ENCODE assay signal across 23 cellular contexts in genomic region chr21:41443562-41443961, GRCh38.
"Had no signal": no experiment of that assay in that cellular context is flagged by ENCODE, and none has a peak within 500 bp of the region (broad histone marks: within the 10 kb centered on the region; RNA-seq: fewer than 3 reads in every experiment).

No MANE protein-coding gene starts in this region.

- H3K4me3 Mint-ChIP-seq: endodermal cell, immature natural killer cell, memory B cell, mesothelial cell of epicardium, nephron, type B pancreatic cell had no signal

- H3K27ac Mint-ChIP-seq: endodermal cell, memory B cell, mesothelial cell of epicardium, nephron, progenitor cell of endocrine pancreas, type B pancreatic cell had no signal

- H3K36me3 Mint-ChIP-seq: type B pancreatic cell had no signal

- H3K4me3 ChIP-seq: left ventricle myocardium inferior, lower lobe of right lung, pancreas, suprapubic skin, thyroid gland had no signal

- H3K4me1 Mint-ChIP-seq: endodermal cell, immature natural killer cell, memory B cell, mesothelial cell of epicardium, nephron had no signal

- H3K27me3 ChIP-seq: foreskin keratinocyte, pancreas, suprapubic skin, thyroid gland had no signal

- H3K9me3 Mint-ChIP-seq: endodermal cell, immature natural killer cell, memory B cell, mesothelial cell of epicardium, nephron, type B pancreatic cell had no signal

- ATAC-seq: foreskin keratinocyte, lower lobe of right lung, pancreas, right cardiac atrium had no signal

- H3K27ac ChIP-seq: foreskin keratinocyte, left ventricle myocardium inferior, lower lobe of right lung, pancreas, suprapubic skin, thyroid gland had no signal

- DNase-seq: effector CD4-positive, alpha-beta T cell; endodermal cell; erythroblast; foreskin keratinocyte; immature natural killer cell; left ventricle myocardium inferior; lower lobe of right lung; occipital lobe; pancreas; right cardiac atrium; small intestine; stimulated activated CD4-positive, alpha-beta T cell treated with anti-CD3 and anti-CD28 coated beads, Interleukin-2, amount 100 ng/mL, for 48 hours; stimulated activated naive CD4-positive, alpha-beta T cell treated with Interleukin-2 at 50 U/mL for 16 hours; thyroid gland had no signal

- FAIRE-seq: endothelial cell of umbilical vein, keratinocyte, pancreas, small intestine, urothelium cell line had no signal

- H3K4me1 ChIP-seq: foreskin keratinocyte, left ventricle myocardium inferior, lower lobe of right lung, pancreas, suprapubic skin, thyroid gland had no signal

- H3K27me3 Mint-ChIP-seq: memory B cell, type B pancreatic cell had no signal

- H3K9me3 ChIP-seq: left ventricle myocardium inferior, lower lobe of right lung, pancreas, suprapubic skin, thyroid gland had no signal
